Comparison of ENCODE assay signal across 7 cellular contexts in the genomic region with DNA sequence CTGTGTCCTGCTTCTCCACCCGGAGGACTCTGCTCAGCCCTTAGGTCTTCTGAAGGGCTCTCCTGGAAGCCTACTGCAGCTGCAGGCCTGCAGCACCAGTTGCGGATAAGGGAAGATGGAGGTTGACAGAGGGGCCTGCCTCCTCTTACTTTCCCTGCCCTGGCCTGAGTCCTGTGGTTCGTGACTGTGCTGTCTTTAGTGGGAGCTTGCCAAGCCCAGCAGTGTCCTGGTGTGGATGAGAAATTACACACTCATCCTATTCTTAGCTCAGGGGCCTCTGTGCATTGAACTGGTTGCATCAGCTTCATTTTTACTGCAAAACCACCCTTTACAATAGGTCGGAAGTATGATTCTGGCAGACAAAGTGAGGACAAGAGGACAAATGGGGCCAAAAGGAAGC.
DNase-seq lines count a peak whose midpoint lies in the region; ATAC-seq, FAIRE-seq and TF ChIP-seq lines count a peak whose summit lies in the region.
"Not testable (repeated sequence)": the region's sequence is repeated elsewhere in the genome, so short reads cannot be mapped to it uniquely, and the experiment has no call there.

No MANE protein-coding gene starts in this region.

- not testable (repeated sequence) for H4K20me1 ChIP-seq in H1 (replicated peaks in 1 of 2; ENCODE audit: control insufficient read depth in 1 of 2, insufficient read depth in 2 of 2, low read length in 2 of 2); endothelial cell of umbilical vein (replicated peaks; ENCODE audit: control insufficient read depth, extremely low read depth, insufficient read depth, low read length)

- not testable (repeated sequence) for H3K18ac ChIP-seq in H1 (ENCODE audit: extremely low read depth, low read length)

- H2BK20ac ChIP-seq in H1 (ENCODE audit: low read length): not testable (repeated sequence)

- TF ChIP-seq CTCF in RWPE2 (IDR thresholded peaks at IDR 0.05; ENCODE audit: poor library complexity, severe bottlenecking); H1 (IDR thresholded peaks at IDR 0.05; ENCODE audit: control extremely low read depth in 1 of 3, insufficient read depth in 1 of 3, low read depth in 1 of 3, low read length in 3 of 3); endothelial cell of umbilical vein (IDR thresholded peaks at IDR 0.05; ENCODE audit: extremely low read depth in 1 of 2, insufficient read depth in 1 of 2, low read depth in 1 of 2, low read length in 2 of 2); upper lobe of right lung (IDR thresholded peaks at IDR 0.05): not testable (repeated sequence)

- H3K79me1 ChIP-seq in H1 (ENCODE audit: low read depth, low read length): not testable (repeated sequence)

- H2BK5ac ChIP-seq in H1 (ENCODE audit: low read depth, low read length): not testable (repeated sequence)

- not testable (repeated sequence) for BruUV-seq in endothelial cell of umbilical vein (replicated peaks; lab: Mats Ljungman, UMichigan)

- H2BK120ac ChIP-seq in H1 (replicated peaks; ENCODE audit: low read depth, low read length): not testable (repeated sequence)

- not testable (repeated sequence) for TF ChIP-seq POLR2A in H1 (IDR thresholded peaks at IDR 0.05; ENCODE audit: control extremely low read depth in 1 of 2, low read depth in 2 of 2, low read length in 2 of 2); endothelial cell of umbilical vein (IDR thresholded peaks at IDR 0.05; ENCODE audit: low read depth, low read length)

- H4K91ac ChIP-seq in H1 (replicated peaks; ENCODE audit: insufficient read length, low read length): not testable (repeated sequence)

- peak; percentile 11; the same call in 1 of the 3 replicates for ATAC-seq in RWPE2 (ENCODE audit: low read depth)
- ATAC-seq in Right ventricle myocardium inferior: peak; percentile 46
- peak; percentile 12 for ATAC-seq in upper lobe of right lung
- peak; percentile 16 for ATAC-seq in aorta (ENCODE audit: low FRiP score)

- POLR2A ChIA-PET in H1 (lab: Charles Lee; ENCODE audit: partially characterized antibody); endothelial cell of umbilical vein (lab: Charles Lee): not testable (repeated sequence)

- not testable (repeated sequence) for H3K27me3 ChIP-seq in RWPE2 (ENCODE audit: insufficient read depth, poor library complexity, severe bottlenecking); H1 (replicated peaks in 1 of 4; ENCODE audit: control insufficient read depth in 3 of 4, extremely low read depth in 1 of 4, insufficient read depth in 3 of 4, low read length in 3 of 4); endothelial cell of umbilical vein (ENCODE audit: control insufficient read depth in 2 of 2, insufficient read depth in 2 of 2, low read length in 2 of 2); upper lobe of right lung; aorta (ENCODE audit: control insufficient read depth in 1 of 2, insufficient read depth in 2 of 2, low read length in 1 of 2)

- H3K36me3 ChIP-seq in RWPE2 (ENCODE audit: low read depth); H1 (ENCODE audit: control insufficient read depth in 2 of 4, insufficient read depth in 4 of 4, low read length in 3 of 4); endothelial cell of umbilical vein (ENCODE audit: control insufficient read depth in 2 of 2, extremely low read depth in 1 of 2, insufficient read depth in 2 of 2, low read length in 2 of 2); upper lobe of right lung; aorta (ENCODE audit: control insufficient read depth in 1 of 2, insufficient read depth in 2 of 2, low read length in 1 of 2): not testable (repeated sequence)

- H3K27ac ChIP-seq in RWPE2 (ENCODE audit: poor library complexity, severe bottlenecking); H1 (ENCODE audit: low read depth, low read length); endothelial cell of umbilical vein (ENCODE audit: insufficient read depth, low read depth, low read length); upper lobe of right lung; aorta (ENCODE audit: low read depth in 1 of 2, low read length in 2 of 2): not testable (repeated sequence)

- not testable (repeated sequence) for H2BK15ac ChIP-seq in H1 (ENCODE audit: low read length)

- no CpG with 5 or more reads among the region's 4 CpGs for WGBS in H1 (ENCODE audit: extremely low coverage in 1 of 2, insufficient coverage in 1 of 2, insufficient read length in 1 of 2, insufficient replicate concordance in 2 of 2, low coverage in 1 of 2, low lambda C conversion rate in 2 of 2, missing lambda C conversion rate in 1 of 2), 2 experiments
- no CpG with 5 or more reads among the region's 4 CpGs for WGBS in aorta, 2 donors

- not testable (repeated sequence) for TF ChIP-seq EP300 in H1 (IDR thresholded peaks at IDR 0.05; ENCODE audit: borderline replicate concordance in 1 of 2, low read depth in 2 of 2, low read length in 2 of 2)

- H2BK12ac ChIP-seq in H1 (ENCODE audit: low read depth, low read length): not testable (repeated sequence)

- H3K9me1 ChIP-seq in endothelial cell of umbilical vein (replicated peaks; ENCODE audit: control insufficient read depth, extremely low read depth, insufficient read depth, low read length): not testable (repeated sequence)

- not testable (repeated sequence) for H4K5ac ChIP-seq in H1 (ENCODE audit: insufficient read length, low read depth, low read length)

- not testable (repeated sequence) for H3K79me2 ChIP-seq in H1 (ENCODE audit: control insufficient read depth in 1 of 2, insufficient read depth in 2 of 2, low read length in 2 of 2); endothelial cell of umbilical vein (ENCODE audit: control insufficient read depth, insufficient read depth, low read length)

- not testable (repeated sequence) for H2AK5ac ChIP-seq in H1 (ENCODE audit: low read depth, low read length)

- not testable (repeated sequence) for H3K9me3 ChIP-seq in RWPE2 (ENCODE audit: severe bottlenecking); H1 (ENCODE audit: insufficient read depth in 2 of 2, low read depth in 1 of 2, low read length in 1 of 2); endothelial cell of umbilical vein (replicated peaks; ENCODE audit: control insufficient read depth, insufficient read depth, low read length); upper lobe of right lung; aorta (ENCODE audit: control insufficient read depth, low read length)

- not testable (repeated sequence) for TF ChIP-seq RAD21 in H1 (IDR thresholded peaks at IDR 0.05 in 1 of 2, conservative IDR thresholded peaks at IDR 0.05 in 1 of 2; ENCODE audit: low read depth in 2 of 2, low read length in 2 of 2)

- DNase-seq in RWPE2 (ENCODE audit: low spot score); H1 (ENCODE audit: low read depth in 1 of 2, low spot score in 2 of 2); endothelial cell of umbilical vein (ENCODE audit: low read depth, low spot score); Right ventricle myocardium inferior (ENCODE audit: missing footprints); upper lobe of right lung; urothelium cell line (ENCODE audit: low spot score); aorta: not testable (repeated sequence)

- not testable (repeated sequence) for H3K23me2 ChIP-seq in H1 (ENCODE audit: low read depth, low read length)

- H2AFZ ChIP-seq in H1 (ENCODE audit: low read length); endothelial cell of umbilical vein (ENCODE audit: low read depth, low read length): not testable (repeated sequence)

- CTCF ChIA-PET in H1 (lab: Charles Lee; ENCODE audit: partially characterized antibody); endothelial cell of umbilical vein (lab: Charles Lee): not testable (repeated sequence)

- H3K9ac ChIP-seq in H1 (replicated peaks in 1 of 4; ENCODE audit: extremely low read depth in 1 of 4, low read depth in 3 of 4, low read length in 3 of 4); endothelial cell of umbilical vein (replicated peaks; ENCODE audit: extremely low read depth, insufficient read depth, low read length): not testable (repeated sequence)

- not testable (repeated sequence) for H4K8ac ChIP-seq in H1 (ENCODE audit: extremely low read depth, insufficient read depth, low read length)

- not testable (repeated sequence) for H3K56ac ChIP-seq in H1 (replicated peaks; ENCODE audit: insufficient read length, low read depth, low read length)

- H3K4me1 ChIP-seq in RWPE2 (ENCODE audit: insufficient read depth, poor library complexity, severe bottlenecking); H1 (replicated peaks in 1 of 4; ENCODE audit: control insufficient read depth in 3 of 4, insufficient read depth in 4 of 4, low read length in 3 of 4); endothelial cell of umbilical vein (ENCODE audit: control insufficient read depth, extremely low read depth, insufficient read depth, low read length); upper lobe of right lung; aorta (ENCODE audit: control insufficient read depth in 1 of 2, insufficient read depth in 2 of 2, low read length in 2 of 2): not testable (repeated sequence)

- not testable (repeated sequence) for H3K14ac ChIP-seq in H1 (ENCODE audit: insufficient read length)

- FAIRE-seq in H1 (lab: Jason Lieb, UNC) (peak; percentile 28), endothelial cell of umbilical vein (lab: Jason Lieb, UNC) (peak; percentile 37), urothelium cell line (lab: Jason Lieb, UNC) (peak; percentile 37)

- dilution Hi-C loops in endothelial cell of umbilical vein (cut with MboI; ENCODE audit: extremely low pct_ligation_motif_present, low sequenced_read_pairs): not testable (repeated sequence)

- H3K4ac ChIP-seq in H1 (replicated peaks; ENCODE audit: insufficient read length, low read depth, low read length): not testable (repeated sequence)

- not testable (repeated sequence) for H3K4me3 ChIP-seq in RWPE2 (ENCODE audit: severe bottlenecking); H1 (ENCODE audit: extremely low read depth in 1 of 4, insufficient read depth in 2 of 4, low read depth in 3 of 4, low read length in 4 of 4); endothelial cell of umbilical vein (replicated peaks in 1 of 3; ENCODE audit: insufficient read depth in 1 of 3, low read depth in 1 of 3, low read length in 3 of 3); upper lobe of right lung; aorta (ENCODE audit: low read length in 2 of 2)

- intact Hi-C loops in endothelial cell of umbilical vein (cut with micrococcal nuclease); Right ventricle myocardium inferior (cut with DNase I); upper lobe of right lung (cut with DNase I); aorta (cut with DNase I): not testable (repeated sequence)

- H3K23ac ChIP-seq in H1 (ENCODE audit: insufficient read length): not testable (repeated sequence)

- not testable (repeated sequence) for H3K4me2 ChIP-seq in H1 (ENCODE audit: insufficient read depth in 1 of 2, low read depth in 2 of 2, low read length in 2 of 2); endothelial cell of umbilical vein (ENCODE audit: insufficient read depth, low read length)
